In the genomic region with DNA sequence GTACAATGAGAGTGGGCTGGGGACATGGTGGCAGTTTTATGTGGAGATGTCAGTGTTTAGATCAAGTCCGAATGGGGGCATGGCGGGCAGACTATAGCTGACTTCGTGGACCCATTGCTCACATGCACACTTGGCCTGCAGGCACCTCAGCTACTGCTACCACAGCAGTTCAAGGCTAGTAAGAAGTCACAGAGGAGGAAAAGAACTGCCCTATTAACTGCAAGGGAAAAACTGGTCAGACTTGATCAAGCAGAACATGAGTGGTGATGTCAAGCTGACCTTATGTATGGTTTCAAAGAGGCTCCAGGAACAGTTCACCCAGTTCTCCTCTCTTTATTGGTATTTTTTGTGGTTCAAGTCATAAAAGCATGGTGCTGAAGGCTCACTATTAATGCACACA, we compare ENCODE assay signal across 21 cellular contexts.
"Had no signal": no experiment of that assay in that cellular context is flagged by ENCODE, and none has a peak within 500 bp of the region (broad histone marks: within the 10 kb centered on the region; RNA-seq: fewer than 3 reads in every experiment).

No MANE protein-coding gene starts in this region.

- H3K27ac ChIP-seq: adrenal gland, coronary artery, parathyroid adenoma, thoracic aorta had no signal

- H3K36me3 ChIP-seq: adrenal gland, thoracic aorta had no signal

- DNase-seq: activated CD4-positive, alpha-beta memory T cell treated with anti-CD3 and anti-CD28 coated beads, Interleukin-2, amount 10 ng/mL, durations not matched to agents 7 days and 5 days; activated CD4-positive, alpha-beta T cell treated with anti-CD3 and anti-CD28 coated beads for 36 hours; activated effector memory CD4-positive, alpha-beta T cell treated with anti-CD3 and anti-CD28 coated beads, Interleukin-2, amount 50 U/mL, for 16 hours; activated T-cell treated with anti-CD3 and anti-CD28 coated beads, Interleukin-2, amount 50 U/mL, for 48 hours; adrenal gland; effector CD4-positive, alpha-beta T cell; foreskin melanocyte; head of caudate nucleus; immature natural killer cell; left colon; naive B cell; retina; stimulated activated CD4-positive, alpha-beta T cell treated with anti-CD3 and anti-CD28 coated beads, Interleukin-12 subunit alpha, Interleukin-12 subunit beta, amount 100 ng/mL, for 4 hours; T-cell; T1000 had no signal

- H3K27me3 Mint-ChIP-seq: activated CD4-positive, alpha-beta memory T cell treated with anti-CD3 and anti-CD28 coated beads, Interleukin-2, amount 10 ng/mL, durations not matched to agents 7 days and 5 days; central memory CD8-positive, alpha-beta T cell had no signal

- H3K4me3 Mint-ChIP-seq: activated CD4-positive, alpha-beta memory T cell treated with anti-CD3 and anti-CD28 coated beads, Interleukin-2, amount 10 ng/mL, durations not matched to agents 7 days and 5 days; activated CD4-positive, alpha-beta T cell treated with anti-CD3 and anti-CD28 coated beads for 36 hours; activated naive CD4-positive, alpha-beta T cell treated with anti-CD3 and anti-CD28 coated beads, Interleukin-2, amount 50 U/mL, for 24 hours; central memory CD8-positive, alpha-beta T cell; immature natural killer cell; naive B cell; stimulated activated effector memory CD8-positive, alpha-beta T cell treated with anti-CD3 and anti-CD28 coated beads, Interleukin-12 subunit alpha, Interleukin-12 subunit beta, amount 100 ng/mL, for 72 hours; T-cell had no signal

- H3K27ac Mint-ChIP-seq: activated CD4-positive, alpha-beta memory T cell treated with anti-CD3 and anti-CD28 coated beads, Interleukin-2, amount 10 ng/mL, durations not matched to agents 7 days and 5 days; activated CD4-positive, alpha-beta T cell treated with anti-CD3 and anti-CD28 coated beads for 36 hours; activated naive CD4-positive, alpha-beta T cell treated with anti-CD3 and anti-CD28 coated beads, Interleukin-2, amount 50 U/mL, for 24 hours; immature natural killer cell; naive B cell; stimulated activated effector memory CD8-positive, alpha-beta T cell treated with anti-CD3 and anti-CD28 coated beads, Interleukin-12 subunit alpha, Interleukin-12 subunit beta, amount 100 ng/mL, for 72 hours; T-cell had no signal

- H3K27me3 ChIP-seq: adrenal gland had no signal

- H3K4me1 Mint-ChIP-seq: activated CD4-positive, alpha-beta memory T cell treated with anti-CD3 and anti-CD28 coated beads, Interleukin-2, amount 10 ng/mL, durations not matched to agents 7 days and 5 days; activated CD4-positive, alpha-beta T cell treated with anti-CD3 and anti-CD28 coated beads for 36 hours; activated naive CD4-positive, alpha-beta T cell treated with anti-CD3 and anti-CD28 coated beads, Interleukin-2, amount 50 U/mL, for 24 hours; central memory CD8-positive, alpha-beta T cell; immature natural killer cell; naive B cell; stimulated activated effector memory CD8-positive, alpha-beta T cell treated with anti-CD3 and anti-CD28 coated beads, Interleukin-12 subunit alpha, Interleukin-12 subunit beta, amount 100 ng/mL, for 72 hours; T-cell had no signal

- H3K4me3 ChIP-seq: adrenal gland, coronary artery, thoracic aorta had no signal

- ATAC-seq: activated CD4-positive, alpha-beta T cell treated with anti-CD3 and anti-CD28 coated beads for 36 hours; left colon; stimulated activated effector memory CD8-positive, alpha-beta T cell treated with anti-CD3 and anti-CD28 coated beads, Interleukin-12 subunit alpha, Interleukin-12 subunit beta, amount 100 ng/mL, for 72 hours; T-cell had no signal

- H3K36me3 Mint-ChIP-seq: activated naive CD4-positive, alpha-beta T cell treated with anti-CD3 and anti-CD28 coated beads, Interleukin-2, amount 50 U/mL, for 24 hours; immature natural killer cell; naive B cell; stimulated activated effector memory CD8-positive, alpha-beta T cell treated with anti-CD3 and anti-CD28 coated beads, Interleukin-12 subunit alpha, Interleukin-12 subunit beta, amount 100 ng/mL, for 72 hours; T-cell had no signal

- H3K9me3 Mint-ChIP-seq: activated CD4-positive, alpha-beta memory T cell treated with anti-CD3 and anti-CD28 coated beads, Interleukin-2, amount 10 ng/mL, durations not matched to agents 7 days and 5 days; activated naive CD4-positive, alpha-beta T cell treated with anti-CD3 and anti-CD28 coated beads, Interleukin-2, amount 50 U/mL, for 24 hours; central memory CD8-positive, alpha-beta T cell; immature natural killer cell; naive B cell; stimulated activated effector memory CD8-positive, alpha-beta T cell treated with anti-CD3 and anti-CD28 coated beads, Interleukin-12 subunit alpha, Interleukin-12 subunit beta, amount 100 ng/mL, for 72 hours; T-cell had no signal
